ENCODE assay signal across 9 cellular contexts in genomic region chr9:98974554-98974953, GRCh38. TPM values are rescaled to one million over a fixed set of nuclear protein-coding genes. Genes with fewer than 3 reads are reported as not detected.
DNase-seq lines count a peak whose midpoint lies in the region; ATAC-seq and TF ChIP-seq lines count a peak whose summit lies in the region.
"Had no signal": no experiment of that assay in that cellular context is flagged by ENCODE, and none has a peak within 500 bp of the region (broad histone marks: within the 10 kb centered on the region; RNA-seq: fewer than 3 reads in every experiment).

No MANE protein-coding gene starts in this region.

- TF ChIP-seq POLR2A in vagina (IDR thresholded peaks at IDR 0.05) = no peak

- intact Hi-C loops in lower lobe of right lung (cut with DNase I) (no loop called here), vagina (cut with DNase I) (loop anchor here (2.0 kb wide), 1 partner anchor 24 kb away; no protein-coding TSS in a partner anchor)

- peak overlapping the region; percentile 82 for H3K4me2 ChIP-seq in SK-N-SH

- peaks cover 5 to 9% of the 10 kb centered on the region in 2 experiments; a peak in 1 of 4 replicates for H3K4me1 ChIP-seq in SK-N-SH (ENCODE audit: control insufficient read depth in 1 of 2, insufficient read depth in 2 of 2, low read depth in 1 of 2, low read length in 1 of 2)
- H3K4me1 ChIP-seq in lower lobe of right lung = peaks cover 11% of the 10 kb centered on the region
- peaks cover 40% of the 10 kb centered on the region for H3K4me1 ChIP-seq in vagina

- TF ChIP-seq EP300 in SK-N-SH (IDR thresholded peaks at IDR 0.05; ENCODE audit: borderline replicate concordance in 1 of 2, low read depth in 1 of 2, low read length in 1 of 2) = no peak

- H4K20me1 ChIP-seq in SK-N-SH (ENCODE audit: insufficient read depth) = no peaks in the 10 kb centered on the region

- H3K4me1 Mint-ChIP-seq in stimulated activated naive CD8-positive, alpha-beta T cell treated with anti-CD3 and anti-CD28 coated beads, Interleukin-15, amount 100 ng/mL, for 72 hours = peaks cover 14% of the 10 kb centered on the region

- H3K9me3 ChIP-seq in SK-N-SH (no peaks in the 10 kb centered on the region), lower lobe of right lung (no peaks in the 10 kb centered on the region), vagina (no peaks in the 10 kb centered on the region)

- no peaks in the 10 kb centered on the region for H3K9me3 Mint-ChIP-seq in stimulated activated naive CD8-positive, alpha-beta T cell treated with anti-CD3 and anti-CD28 coated beads, Interleukin-15, amount 100 ng/mL, for 72 hours

- H3F3A ChIP-seq in SK-N-SH (replicated peaks; ENCODE audit: insufficient read depth) = no peaks in the 10 kb centered on the region

- no peak for TF ChIP-seq RAD21 in SK-N-SH (IDR thresholded peaks at IDR 0.05; ENCODE audit: low read length)

- H3K4me3 ChIP-seq in SK-N-SH (ENCODE audit: low read depth in 2 of 2, low read length in 1 of 2) (no peak overlapping the region; a peak in 1 of 4 replicates), lower lobe of right lung (no peak overlapping the region), vagina (no peak overlapping the region)

- no peaks in the 10 kb centered on the region for H3K79me2 ChIP-seq in SK-N-SH (ENCODE audit: insufficient read depth)

- H3K27me3 Mint-ChIP-seq in stimulated activated naive CD8-positive, alpha-beta T cell treated with anti-CD3 and anti-CD28 coated beads, Interleukin-15, amount 100 ng/mL, for 72 hours = peaks cover 42% of the 10 kb centered on the region

- H3K27ac ChIP-seq in SK-N-SH (ENCODE audit: low read depth in 2 of 2, low read length in 1 of 2) = no peak overlapping the region
- no peak overlapping the region for H3K27ac ChIP-seq in lower lobe of right lung
- H3K27ac ChIP-seq in vagina = peak overlapping the region; percentile 57
- H3K27ac ChIP-seq: HL-60 had no signal

- peak; percentile 41 for ATAC-seq in stimulated activated naive CD8-positive, alpha-beta T cell treated with anti-CD3 and anti-CD28 coated beads, Interleukin-15, amount 100 ng/mL, for 72 hours
- no peak for ATAC-seq in stimulated activated naive CD8-positive, alpha-beta T cell treated with anti-CD3 and anti-CD28 coated beads, Interleukin-15, Interleukin-2, amounts not matched to agents 100 U/mL and 50 U/mL, for 24 hours
- ATAC-seq in lower lobe of right lung (peak; percentile 4 to 6), GM19452 (IDR thresholded peaks at IDR 0.05; ENCODE audit: unreplicated experiment) (no peak), GM21529 (IDR thresholded peaks at IDR 0.05; ENCODE audit: unreplicated experiment) (no peak)

- whole genome bisulfite sequencing in SK-N-SH (ENCODE audit: low lambda C conversion rate) = 27% methylated on average over 10 of the region's 10 CpGs

- CTCF ChIA-PET in SK-N-SH (lab: Yijun Ruan, JAX) = interaction anchor here (1.0 to 7.2 kb wide), 14 partner anchors 10 to 1350 kb away, joined by 3 to 57 read pairs (median 6); no protein-coding TSS in a partner anchor

- no peaks in the 10 kb centered on the region for H3K9me2 ChIP-seq in SK-N-SH

- no peaks in the 10 kb centered on the region for H3K36me3 ChIP-seq in SK-N-SH (replicated peaks in 1 of 2; ENCODE audit: control insufficient read depth in 1 of 2, insufficient read depth in 2 of 2, low read length in 1 of 2)
- H3K36me3 ChIP-seq in lower lobe of right lung = no peaks in the 10 kb centered on the region
- H3K36me3 ChIP-seq in vagina = no peaks in the 10 kb centered on the region

- no peak overlapping the region for H3K9ac ChIP-seq in SK-N-SH

- H2AFZ ChIP-seq in SK-N-SH (ENCODE audit: low read depth) = no peak overlapping the region

- H3K27ac Mint-ChIP-seq in stimulated activated naive CD8-positive, alpha-beta T cell treated with anti-CD3 and anti-CD28 coated beads, Interleukin-15, amount 100 ng/mL, for 72 hours = no peak overlapping the region

- no peak for DNase-seq in stimulated activated naive CD8-positive, alpha-beta T cell treated with anti-CD3 and anti-CD28 coated beads, Interleukin-15, amount 100 ng/mL, for 72 hours
- DNase-seq in stimulated activated naive CD8-positive, alpha-beta T cell treated with anti-CD3 and anti-CD28 coated beads, Interleukin-15, Interleukin-2, amounts not matched to agents 100 U/mL and 50 U/mL, for 24 hours = no peak
- no peak for DNase-seq in SK-N-SH
- DNase-seq in lower lobe of right lung = no peak
- DNase-seq in vagina (ENCODE audit: extremely low spot score in 2 of 2) = no peak
- DNase-seq in NOMO-1 treated with dmso at 0.1 percent for 144 hours (lab: John Stamatoyannopoulos, UW; ENCODE audit: unreplicated experiment) = no peak

- no peak overlapping the region for H3K4me3 Mint-ChIP-seq in stimulated activated naive CD8-positive, alpha-beta T cell treated with anti-CD3 and anti-CD28 coated beads, Interleukin-15, amount 100 ng/mL, for 72 hours

- POLR2A ChIA-PET in SK-N-SH (lab: Yijun Ruan, JAX) = no interaction called here

- H3K27me3 ChIP-seq in SK-N-SH (ENCODE audit: insufficient read depth) (no peaks in the 10 kb centered on the region), lower lobe of right lung (ENCODE audit: low read depth) (peaks cover 6% of the 10 kb centered on the region), vagina (no peaks in the 10 kb centered on the region)

- TF ChIP-seq CTCF in SK-N-SH (IDR thresholded peaks at IDR 0.05) (no peak), lower lobe of right lung (IDR thresholded peaks at IDR 0.05) (no peak), vagina (IDR thresholded peaks at IDR 0.05) (no peak)

TF ChIP-seq in SK-N-SH, 30 proteins besides CTCF, POLR2A, EP300 and RAD21:
- TF ChIP-seq FOXM1 (IDR thresholded peaks at IDR 0.05; ENCODE audit: low read depth) = no peak
- no peak for TF ChIP-seq RFX5 (IDR thresholded peaks at IDR 0.05; ENCODE audit: low read length)
- TF ChIP-seq, protein P1, sequence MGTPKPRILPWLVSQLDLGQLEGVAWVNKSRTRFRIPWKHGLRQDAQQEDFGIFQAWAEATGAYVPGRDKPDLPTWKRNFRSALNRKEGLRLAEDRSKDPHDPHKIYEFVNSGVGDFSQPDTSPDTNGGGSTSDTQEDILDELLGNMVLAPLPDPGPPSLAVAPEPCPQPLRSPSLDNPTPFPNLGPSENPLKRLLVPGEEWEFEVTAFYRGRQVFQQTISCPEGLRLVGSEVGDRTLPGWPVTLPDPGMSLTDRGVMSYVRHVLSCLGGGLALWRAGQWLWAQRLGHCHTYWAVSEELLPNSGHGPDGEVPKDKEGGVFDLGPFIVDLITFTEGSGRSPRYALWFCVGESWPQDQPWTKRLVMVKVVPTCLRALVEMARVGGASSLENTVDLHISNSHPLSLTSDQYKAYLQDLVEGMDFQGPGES (IDR thresholded peaks at IDR 0.05; ENCODE audit: low read depth, low read length) = no peak
- TF ChIP-seq PBX3 (IDR thresholded peaks at IDR 0.05) = no peak
- TF ChIP-seq RCOR1 (IDR thresholded peaks at IDR 0.05; ENCODE audit: low read length) = no peak
- no peak for TF ChIP-seq MAX (IDR thresholded peaks at IDR 0.05; ENCODE audit: low read depth)
- TF ChIP-seq GATA2 (CRISPR knock-in tag; IDR thresholded peaks at IDR 0.05) = no peak
- no peak for TF ChIP-seq NFIC (IDR thresholded peaks at IDR 0.05; ENCODE audit: borderline replicate concordance)
- TF ChIP-seq SIN3A (IDR thresholded peaks at IDR 0.05; ENCODE audit: borderline replicate concordance, low read depth, low read length) = no peak
- TF ChIP-seq TAF1 (IDR thresholded peaks at IDR 0.05; ENCODE audit: borderline replicate concordance, low read depth, low read length) = no peak
- TF ChIP-seq POLR2AphosphoS5 (IDR thresholded peaks at IDR 0.05; ENCODE audit: low read depth, low read length) = no peak
- no peak for TF ChIP-seq GABPA (IDR thresholded peaks at IDR 0.05; ENCODE audit: low read depth)
- no peak for TF ChIP-seq MXI1 (IDR thresholded peaks at IDR 0.05; ENCODE audit: low read depth, low read length)
TF ChIP-seq in SK-N-SH: peak in this region for 0.

RNA-seq across cellular contexts. Expression of gene COL15A1, which starts 30.8 kb away (rescaled TPM):
- 0.76 and 0.84 TPM in 2 replicates for polyA plus RNA-seq in SK-N-SH (2012; rRNA removed)
- polyA plus RNA-seq in SK-N-SH (2012; cell fraction: cytosol; rRNA removed) = 0.55 and 0.72 TPM in 2 replicates
- 1.3 and 2.5 TPM in 2 replicates for polyA plus RNA-seq in SK-N-SH (2012; cell fraction: nucleus; rRNA removed)
- total RNA-seq in lower lobe of right lung (8.0 TPM), vagina (15.0 TPM)

Comparison
In these comparisons a context has a peak if more than half of its experiments do, and no peak if none do; other contexts are left out.
1. ATAC-seq: peak in stimulated activated naive CD8-positive, alpha-beta T cell treated with anti-CD3 and anti-CD28 coated beads, Interleukin-15, amount 100 ng/mL, for 72 hours (single experiment) and lower lobe of right lung (2 of 2); none in stimulated activated naive CD8-positive, alpha-beta T cell treated with anti-CD3 and anti-CD28 coated beads, Interleukin-15, Interleukin-2, amounts not matched to agents 100 U/mL and 50 U/mL, for 24 hours (single experiment), GM19452 (single experiment) and GM21529 (single experiment).